ENCODE assay signal across 28 cellular contexts in genomic region chr1:68000191-68000590, GRCh38.
"Had no signal": no experiment of that assay in that cellular context is flagged by ENCODE, and none has a peak within 500 bp of the region (broad histone marks: within the 10 kb centered on the region; RNA-seq: fewer than 3 reads in every experiment).

No MANE protein-coding gene starts in this region.

- FAIRE-seq: endometrium, islet of Langerhans, keratinocyte had no signal

- H3K27ac ChIP-seq: colonic mucosa, epithelial cell of prostate, esophagus squamous epithelium, gastrocnemius medialis, heart right ventricle, left lung, lower lobe of right lung had no signal

- H3K36me3 ChIP-seq: colonic mucosa, esophagus squamous epithelium, gastrocnemius medialis, heart right ventricle, left lung, lower lobe of right lung had no signal

- H3K4me3 ChIP-seq: colonic mucosa, esophagus squamous epithelium, gastrocnemius medialis, heart right ventricle, left lung, lower lobe of right lung, mucosa of descending colon had no signal

- ATAC-seq: effector memory CD8-positive, alpha-beta T cell; esophagus mucosa; gastrocnemius medialis; heart right ventricle; left cardiac atrium; left lung; left ventricle myocardium superior; lower lobe of right lung; mucosa of descending colon had no signal

- H3K4me1 ChIP-seq: colonic mucosa, esophagus squamous epithelium, gastrocnemius medialis, heart right ventricle, left lung, lower lobe of right lung had no signal

- H3K27ac Mint-ChIP-seq: dendritic cell treated with granulocyte-macrophage colony-stimulating factor and Interleukin-4, amounts not matched to agents 40 ng/mL and 50 ng/mL, for 4 days; effector memory CD8-positive, alpha-beta T cell; endodermal cell; mesothelial cell of epicardium; naive B cell had no signal

- H3K4me3 Mint-ChIP-seq: dendritic cell treated with granulocyte-macrophage colony-stimulating factor and Interleukin-4, amounts not matched to agents 40 ng/mL and 50 ng/mL, for 4 days; effector memory CD8-positive, alpha-beta T cell; endodermal cell; mesothelial cell of epicardium; naive B cell had no signal

- DNase-seq: colonic mucosa; cortex of kidney; effector CD8-positive, alpha-beta T cell; effector memory CD8-positive, alpha-beta T cell; endodermal cell; erythroblast; esophagus squamous epithelium; foreskin fibroblast; foreskin melanocyte; gastrocnemius medialis; glutamatergic neuron; head of caudate nucleus; heart right ventricle; hippocampal formation; left cardiac atrium; left lung; left ventricle myocardium superior; lower lobe of right lung; mesenchymal stem cell; mucosa of descending colon; naive B cell had no signal

- H3K36me3 Mint-ChIP-seq: naive B cell had no signal

- H3K27me3 ChIP-seq: colonic mucosa, esophagus squamous epithelium, gastrocnemius medialis, heart right ventricle, left lung had no signal

- H3K9me3 ChIP-seq: colonic mucosa, gastrocnemius medialis had no signal

- H3K4me1 Mint-ChIP-seq: endodermal cell, mesothelial cell of epicardium, naive B cell had no signal
